8 cellular contexts compared by ENCODE assay signal in the genomic region with DNA sequence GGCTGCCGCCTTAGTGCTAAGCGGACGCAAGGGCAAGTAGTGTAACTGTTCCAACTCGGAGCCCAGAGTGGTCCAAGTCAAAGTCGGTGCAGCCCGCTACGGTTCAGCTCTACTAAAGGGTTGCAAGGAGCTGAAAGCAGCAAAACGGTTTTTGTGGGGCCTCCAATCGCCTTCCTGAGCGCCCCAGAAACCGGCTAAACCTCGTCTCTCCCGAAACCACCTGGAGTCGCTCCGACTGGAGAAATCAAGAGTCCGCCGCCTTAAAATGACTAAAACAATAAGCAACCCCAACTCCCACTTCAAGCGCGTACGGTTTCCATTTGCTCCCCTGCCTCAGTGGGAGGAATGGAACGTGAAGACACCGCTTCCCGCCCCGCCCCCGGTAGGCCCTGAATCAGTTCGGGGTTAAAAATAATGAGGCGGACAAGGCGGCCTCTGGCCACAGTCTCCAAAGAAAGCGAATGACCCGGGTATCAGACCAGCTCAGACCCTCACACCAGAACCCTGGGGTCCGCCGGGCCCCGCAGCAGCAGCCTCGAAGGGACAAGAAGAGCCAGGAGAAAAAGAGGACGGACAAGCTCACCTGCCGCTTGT. TPM values are rescaled to one million over a fixed set of nuclear protein-coding genes. Genes with fewer than 3 reads are reported as not detected.
DNase-seq lines count a peak whose midpoint lies in the region; ATAC-seq, FAIRE-seq and TF ChIP-seq lines count a peak whose summit lies in the region.

No MANE protein-coding gene starts in this region.

- no TSS peak for BruUV-seq in GM12878 (replicated peaks; lab: Mats Ljungman, UMichigan)

- in situ Hi-C loops in GM12878 (cut with MboI) = no loop called here

- CTCF ChIA-PET in CD4-positive, alpha-beta T cell (lab: Charles Lee) = interaction anchor here (0.6 to 2.8 kb wide), 8 partner anchors 27 to 127 kb away, joined by 3 to 13 read pairs (median 4); a partner anchor contains a TSS
- CTCF ChIA-PET in GM12878 (lab: Yijun Ruan, JAX) = interaction anchor here (0.8 to 5.2 kb wide), 7 partner anchors 8 to 213 kb away, joined by 3 to 35 read pairs (median 4); a partner anchor contains a TSS

- peak overlapping the region; percentile 93 for H3K4me3 Mint-ChIP-seq in CD4-positive, alpha-beta T cell
- peak overlapping the region; percentile 91 to 99 for H3K4me3 Mint-ChIP-seq in H9

- H3K27me3 Mint-ChIP-seq in CD4-positive, alpha-beta T cell = no peaks in the 10 kb centered on the region
- H3K27me3 Mint-ChIP-seq in H9 (ENCODE audit: low read depth) = no peaks in the 10 kb centered on the region

- H4K91ac ChIP-seq in H9 (ENCODE audit: insufficient read length, low read depth, low read length) = no peak overlapping the region

- no peak overlapping the region for H4K5ac ChIP-seq in H9 (ENCODE audit: insufficient read length, low read depth, low read length)

- RAD21 ChIA-PET in GM12878 (lab: Charles Lee; ENCODE audit: unreplicated experiment) = interaction anchor here (0.7 to 5.7 kb wide), 10 partner anchors 18 to 213 kb away, joined by 3 to 53 read pairs (median 6); no protein-coding TSS in a partner anchor

- no CpG with 5 or more reads among the region's 36 CpGs for WGBS in H9 (ENCODE audit: extremely low coverage, insufficient read length, low lambda C conversion rate)
- WGBS in GM12878 (ENCODE audit: insufficient coverage, insufficient replicate concordance, low lambda C conversion rate, missing lambda C conversion rate) = 2% methylated on average over 36 of the region's 36 CpGs

- H3K9me3 Mint-ChIP-seq in CD4-positive, alpha-beta T cell = no peaks in the 10 kb centered on the region
- peaks cover 0 to 3% of the 10 kb centered on the region in 2 experiments; a peak in 1 of 5 replicates for H3K9me3 Mint-ChIP-seq in H9

- SMC1A ChIA-PET in GM12878 (lab: Charles Lee; ENCODE audit: uncharacterized antibody, unreplicated experiment) = interaction anchor here (0.8 to 5.7 kb wide), 15 partner anchors 8 to 1047 kb away, joined by 3 to 60 read pairs (median 5); a partner anchor contains a TSS

- no peaks in the 10 kb centered on the region for H4K20me1 ChIP-seq in H9 (ENCODE audit: control insufficient read depth, insufficient read depth, insufficient read length)
- no peaks in the 10 kb centered on the region for H4K20me1 ChIP-seq in GM12878 (ENCODE audit: control insufficient read depth, insufficient read depth)
- no peaks in the 10 kb centered on the region for H4K20me1 ChIP-seq in keratinocyte (ENCODE audit: control insufficient read depth, extremely low read depth, insufficient read depth, low read length)

- no peaks in the 10 kb centered on the region for H3K9me3 ChIP-seq in CD4-positive, alpha-beta T cell (ENCODE audit: control insufficient read depth, low read length)
- H3K9me3 ChIP-seq in H9 (ENCODE audit: control insufficient read depth, low read depth, low read length) (no peaks in the 10 kb centered on the region), GM12878 (replicated peaks; ENCODE audit: control insufficient read depth, insufficient read depth, low read length) (peaks cover 8% of the 10 kb centered on the region; the same call in 2 of the 3 replicates), keratinocyte (ENCODE audit: control insufficient read depth, low read depth, low read length) (no peaks in the 10 kb centered on the region)

- no peak for TF ChIP-seq CTCF in CD4-positive, alpha-beta T cell (IDR thresholded peaks at IDR 0.05)
- no peak for TF ChIP-seq CTCF in H9 (conservative IDR thresholded peaks at IDR 0.05)
- no peak for TF ChIP-seq CTCF in GM12878 (IDR thresholded peaks at IDR 0.05 in 2 of 3, conservative IDR thresholded peaks at IDR 0.05 in 1 of 3; ENCODE audit: control insufficient read depth in 2 of 3, extremely low read depth in 1 of 3, insufficient read depth in 1 of 3, low read depth in 3 of 3, low read length in 3 of 3)
- TF ChIP-seq CTCF in keratinocyte (optimal IDR thresholded peaks at IDR 0.05 in 1 of 3, IDR thresholded peaks at IDR 0.05 in 1 of 3, conservative IDR thresholded peaks at IDR 0.05 in 1 of 3; ENCODE audit: extremely low read depth in 1 of 3, insufficient read depth in 2 of 3, low read length in 3 of 3) = no peak

- H3K36me3 ChIP-seq in GM12878 (ENCODE audit: control insufficient read depth in 2 of 2, insufficient read depth in 2 of 2, low read length in 1 of 2) (peaks cover 0 to 9% of the 10 kb centered on the region in 2 experiments; a peak in 3 of 4 replicates), keratinocyte (ENCODE audit: control insufficient read depth in 2 of 2, extremely low read depth in 1 of 2, insufficient read depth in 2 of 2, low read length in 2 of 2) (peaks cover 0 to 3% of the 10 kb centered on the region in 2 experiments)

- H3K79me2 ChIP-seq in H9 (ENCODE audit: insufficient read depth, low read length) (peaks cover 24% of the 10 kb centered on the region; the same call in 1 of the 2 replicates), GM12878 (ENCODE audit: control insufficient read depth, insufficient read depth, low read length) (peaks cover 49% of the 10 kb centered on the region), keratinocyte (ENCODE audit: control insufficient read depth, insufficient read depth, low read length) (peaks cover 53% of the 10 kb centered on the region)

- H2AFZ ChIP-seq in H9 (ENCODE audit: low read length) = no peak overlapping the region
- H2AFZ ChIP-seq in GM12878 (ENCODE audit: control insufficient read depth, low read depth, low read length) = peak overlapping the region; percentile 94
- peak overlapping the region; percentile 98 for H2AFZ ChIP-seq in keratinocyte (ENCODE audit: control insufficient read depth, low read length)

- H3K4me2 ChIP-seq in H9 (ENCODE audit: insufficient read depth, insufficient read length, low read length) = peak overlapping the region; percentile 93
- H3K4me2 ChIP-seq in GM12878 (ENCODE audit: control insufficient read depth, insufficient read depth) = peak overlapping the region; percentile 87
- peak overlapping the region; percentile 91 for H3K4me2 ChIP-seq in keratinocyte (ENCODE audit: control insufficient read depth, extremely low read depth, insufficient read depth, low read depth, low read length)

- peak overlapping the region; percentile 30 for H3K14ac ChIP-seq in H9 (ENCODE audit: insufficient read depth, low read length)

- H3K79me1 ChIP-seq in H9 (ENCODE audit: insufficient read depth, low read depth, low read length, poor library complexity, severe bottlenecking) = peaks cover 10% of the 10 kb centered on the region

- no peak for TF ChIP-seq POLR2A in GM12878 (IDR thresholded peaks at IDR 0.05; ENCODE audit: low read depth, low read length)

- no peaks in the 10 kb centered on the region for H3K27me3 ChIP-seq in CD4-positive, alpha-beta T cell (ENCODE audit: control insufficient read depth, insufficient read depth, low read length)
- H3K27me3 ChIP-seq in H9 (ENCODE audit: insufficient read depth, low read length) (no peaks in the 10 kb centered on the region), GM12878 (replicated peaks in 1 of 2; ENCODE audit: control insufficient read depth in 2 of 2, insufficient read depth in 2 of 2, low read length in 1 of 2) (no peaks in the 10 kb centered on the region), keratinocyte (ENCODE audit: control insufficient read depth, extremely low read depth, insufficient read depth, low read length) (no peaks in the 10 kb centered on the region)

- no peak overlapping the region for H4K8ac ChIP-seq in H9 (replicated peaks; ENCODE audit: insufficient read length, low read depth, low read length)

- intact Hi-C loops in CD4-positive, alpha-beta T cell (cut with DNase I, micrococcal nuclease) = loop anchor here (1.0 to 2.0 kb wide), 4 partner anchors 13 to 61 kb away; a partner anchor contains a TSS
- intact Hi-C loops in GM12878 (cut with micrococcal nuclease; ENCODE audit: unreplicated experiment) = loop anchor here (1.0 kb wide), 3 partner anchors 20 to 61 kb away; a partner anchor contains a TSS

- H3K18ac ChIP-seq in H9 (ENCODE audit: insufficient read length, low read depth, low read length) = peak overlapping the region; percentile 3

- H3T11ph ChIP-seq in H9 (ENCODE audit: low read length) = no peak overlapping the region

- H2BK20ac ChIP-seq in H9 (ENCODE audit: low read depth, low read length, poor library complexity, severe bottlenecking) = no peak overlapping the region

- no peak overlapping the region for H3K23ac ChIP-seq in H9 (ENCODE audit: insufficient read length, low read depth, low read length)

- DNase-seq in CD4-positive, alpha-beta T cell = peak in 5 of 10 experiments; percentile 7 to 40 (median 17)
- DNase-seq in H9 (no peak), GM12878 (ENCODE audit: low read depth, low spot score) (no peak), keratinocyte (ENCODE audit: low read depth, low spot score) (no peak), H4 (ENCODE audit: low spot score) (no peak)
- peak in 2 of 3 donors; percentile 42 to 53 for DNase-seq in stimulated activated CD4-positive, alpha-beta T cell treated with anti-CD3 and anti-CD28 coated beads, Interleukin-12 subunit alpha, Interleukin-12 subunit beta, amount 100 ng/mL, for 48 hours (ENCODE audit: low read depth in 2 of 3, low spot score in 1 of 3)

- dilution Hi-C loops in keratinocyte (cut with MboI; ENCODE audit: extremely low pct_ligation_motif_present, low sequenced_read_pairs) = no loop called here

- H3K9ac ChIP-seq in H9 (ENCODE audit: extremely low read depth, insufficient read length, low read length) (peak overlapping the region; percentile 93), GM12878 (ENCODE audit: control insufficient read depth, insufficient read depth, low read length) (peak overlapping the region; percentile 97), keratinocyte (ENCODE audit: control insufficient read depth, extremely low read depth, insufficient read depth, low read length) (peak overlapping the region; percentile 94)

- no peaks in the 10 kb centered on the region for H3K9me1 ChIP-seq in keratinocyte (ENCODE audit: control insufficient read depth, extremely low read depth, insufficient read depth, low read length)

- H3K4me1 ChIP-seq in H9 (ENCODE audit: insufficient read depth, low read length) (no peaks in the 10 kb centered on the region), GM12878 (ENCODE audit: control insufficient read depth, insufficient read depth, low read length) (peaks cover 20% of the 10 kb centered on the region), keratinocyte (ENCODE audit: control insufficient read depth, extremely low read depth, insufficient read depth, low read length) (peaks cover 11% of the 10 kb centered on the region)

- H3K23me2 ChIP-seq in H9 (ENCODE audit: insufficient read length, low read depth, low read length, poor library complexity, severe bottlenecking) = peaks cover 4% of the 10 kb centered on the region

- no peak overlapping the region for H2BK15ac ChIP-seq in H9 (ENCODE audit: low read depth, low read length)

- H3K4me3 ChIP-seq in GM12878 (peak overlapping the region; percentile 70), keratinocyte (ENCODE audit: control insufficient read depth in 2 of 3, extremely low read depth in 1 of 3, insufficient read depth in 2 of 3, low read depth in 1 of 3, low read length in 3 of 3) (peak overlapping the region; percentile 96 to 100 (median 96))

- H3K36me3 Mint-ChIP-seq in CD4-positive, alpha-beta T cell (ENCODE audit: low read depth) = peaks cover 19% of the 10 kb centered on the region
- H3K36me3 Mint-ChIP-seq in H9 (ENCODE audit: insufficient read depth in 1 of 3, low read depth in 3 of 3) = peaks cover 9 to 26% (median 10%) of the 10 kb centered on the region in 3 experiments

- H2BK5ac ChIP-seq in H9 (ENCODE audit: insufficient read length, low read length) = no peak overlapping the region

- no peak for TF ChIP-seq EP300 in GM12878 (IDR thresholded peaks at IDR 0.05; ENCODE audit: borderline replicate concordance in 1 of 2, control insufficient read depth in 1 of 2, low read depth in 2 of 2, low read length in 2 of 2)

- H3K4me1 Mint-ChIP-seq in CD4-positive, alpha-beta T cell (ENCODE audit: low read depth) = peaks cover 55% of the 10 kb centered on the region
- H3K4me1 Mint-ChIP-seq in H9 = peaks cover 16% of the 10 kb centered on the region in 2 experiments

- peak overlapping the region; percentile 95 for H3K27ac Mint-ChIP-seq in CD4-positive, alpha-beta T cell
- peak overlapping the region; percentile 98 to 99 (median 99) for H3K27ac Mint-ChIP-seq in H9

- peak; percentile 6 for ATAC-seq in CD4-positive, alpha-beta T cell (ENCODE audit: poor library complexity)
- ATAC-seq in GM12878 = peak; percentile 8
- no peak for ATAC-seq in HG03571 (IDR thresholded peaks at IDR 0.05; ENCODE audit: unreplicated experiment)

- no peak for FAIRE-seq in GM12878 (lab: Jason Lieb, UNC)
- FAIRE-seq in keratinocyte (lab: Jason Lieb, UNC) = no peak

- H3K27ac ChIP-seq in CD4-positive, alpha-beta T cell (ENCODE audit: low read depth, low read length) = peak overlapping the region; percentile 74
- peak overlapping the region; percentile 2 for H3K27ac ChIP-seq in H9 (ENCODE audit: insufficient read length, low read depth, low read length)
- H3K27ac ChIP-seq in GM12878 (ENCODE audit: control insufficient read depth, insufficient read depth) = peak overlapping the region; percentile 87
- peak overlapping the region; percentile 81 for H3K27ac ChIP-seq in keratinocyte (ENCODE audit: control insufficient read depth, insufficient read depth, low read length)

- no peak overlapping the region for H2BK120ac ChIP-seq in H9 (ENCODE audit: low read depth, low read length, poor library complexity, severe bottlenecking)

- H2BK12ac ChIP-seq in H9 (ENCODE audit: insufficient read length, low read depth, low read length) = no peak overlapping the region

- 0 out of 2 replicates have a peak, but pooled peaks have one; percentile 14 for TF ChIP-seq RAD21 in GM12878 (IDR thresholded peaks at IDR 0.05; ENCODE audit: insufficient read depth, low read depth, low read length)

- POLR2A ChIA-PET in CD4-positive, alpha-beta T cell (lab: Charles Lee) = interaction anchor here (0.6 to 10.0 kb wide), 27 partner anchors 9 to 1905 kb away, joined by 3 to 311 read pairs (median 8); a partner anchor contains a TSS
- POLR2A ChIA-PET in GM12878 (lab: Charles Lee) = interaction anchor here (0.9 to 4.1 kb wide), 8 partner anchors 8 to 85 kb away, joined by 3 to 27 read pairs (median 4); a partner anchor contains a TSS

- H3K4ac ChIP-seq in H9 (ENCODE audit: low read depth, low read length) = no peak overlapping the region

- H2AK5ac ChIP-seq in H9 (ENCODE audit: insufficient read length, low read length) = no peak overlapping the region

- H3K56ac ChIP-seq in H9 (ENCODE audit: insufficient read length, low read depth, low read length) = no peak overlapping the region

RNA-seq across cellular contexts. Expression of a gene that starts 0.4 kb away (rescaled TPM):
- total RNA-seq in CD4-positive, alpha-beta T cell = 10 to 100 TPM; 44.1 to 47.0 TPM
- total RNA-seq in H9 (2021) (250 and 252 TPM in 2 replicates), GM12878 (2014; rRNA removed) (99.2 and 137 TPM in 2 replicates), GM12878 (2014; rRNA removed; fragmentation: Illumina TruSeq; extraction: Trizol) (137 and 141 TPM in 2 replicates), GM12878 (2021) (106 and 109 TPM in 2 replicates)
- 147 TPM for polyA plus RNA-seq in PFSK-1 (2012; ENCODE audit: insufficient read length, low read depth)
- total RNA-seq in GM12878 (2013; cell fraction: nucleolus; rRNA removed) = 39.4 and 44.8 TPM in 2 replicates
- polyA plus RNA-seq in GM12878 (2011; ENCODE audit: low read depth) = 96.8 TPM
- polyA plus RNA-seq in GM12878 (2011; rRNA removed) (145 and 237 TPM in 2 replicates), GM12878 (2014; fragmentation: Illumina TruSeq; extraction: Trizol) (153 and 210 TPM in 2 replicates), GM12878 (2014; fragmentation: Nextera tagmentation; extraction: Ambion mirVana) (100 to 1,000 TPM; 132 to 152 TPM), GM12878 (2014; rRNA removed) (149 and 159 TPM in 2 replicates), GM12878 (2016; fragmentation: Nextera tagmentation; extraction: Ambion mirVana) (100 to 1,000 TPM; 131 to 147 TPM), keratinocyte (110 to 195 TPM (median 115 TPM) in 3 replicates)
- 45.3 and 45.6 TPM in 2 replicates for polyA plus RNA-seq in GM12878 (2011; cell fraction: cytosol; rRNA removed)
- polyA plus RNA-seq in GM12878 (2011; cell fraction: nucleus; rRNA removed) = 28.1 and 37.8 TPM in 2 replicates
- polyA plus RNA-seq in GM12878 (2012) = 129 and 139 TPM in 2 replicates
- 46.0 and 48.4 TPM in 2 replicates for polyA minus RNA-seq in GM12878 (2011; rRNA and poly(A)+ RNA removed)
- polyA minus RNA-seq in GM12878 (2011; cell fraction: cytosol; rRNA and poly(A)+ RNA removed) = 20.2 and 26.7 TPM in 2 replicates
- polyA minus RNA-seq in GM12878 (2011; cell fraction: nucleus; rRNA and poly(A)+ RNA removed) = 8.8 and 13.1 TPM in 2 replicates
- 92.3 TPM for polyA plus RNA-seq in keratinocyte (2011; ENCODE audit: low read depth)
- polyA plus RNA-seq in keratinocyte (2011; cell fraction: cytosol; rRNA removed) = 103 and 105 TPM in 2 replicates
- 56.9 and 107 TPM in 2 replicates for polyA plus RNA-seq in keratinocyte (2011; cell fraction: nucleus; rRNA removed)
- polyA plus RNA-seq in keratinocyte (2012; ENCODE audit: low replicate concordance) = 122 and 135 TPM in 2 replicates
- 30.7 to 81.4 TPM (median 35.1 TPM) in 3 replicates for polyA minus RNA-seq in keratinocyte
- 67.5 TPM for polyA minus RNA-seq in keratinocyte (2011; cell fraction: cytosol; rRNA and poly(A)+ RNA removed)
- 28.9 and 39.7 TPM in 2 replicates for polyA minus RNA-seq in keratinocyte (2011; cell fraction: nucleus; rRNA and poly(A)+ RNA removed)
- 186 and 244 TPM in 2 replicates for total RNA-seq in H4 (2014; rRNA removed; shearing (Covaris generic))

RNA-seq across cellular contexts. Expression of a gene that starts 32.9 kb away (rescaled TPM):
- 10 to 100 TPM; 37.5 to 38.2 TPM for total RNA-seq in CD4-positive, alpha-beta T cell
- total RNA-seq in H9 (2021) = 32.7 and 34.6 TPM in 2 replicates
- 22.5 TPM for polyA plus RNA-seq in PFSK-1 (2012; ENCODE audit: insufficient read length, low read depth)
- 28.8 and 30.6 TPM in 2 replicates for total RNA-seq in GM12878 (2013; cell fraction: nucleolus; rRNA removed)
- 6.7 and 8.2 TPM in 2 replicates for total RNA-seq in GM12878 (2014; rRNA removed)
- 7.0 and 7.8 TPM in 2 replicates for total RNA-seq in GM12878 (2014; rRNA removed; fragmentation: Illumina TruSeq; extraction: Trizol)
- 20.3 and 23.7 TPM in 2 replicates for total RNA-seq in GM12878 (2021)
- 6.0 TPM for polyA plus RNA-seq in GM12878 (2011; ENCODE audit: low read depth)
- polyA plus RNA-seq in GM12878 (2011; rRNA removed) = 3.5 and 6.9 TPM in 2 replicates
- polyA plus RNA-seq in GM12878 (2011; cell fraction: cytosol; rRNA removed) = 9.1 and 10.4 TPM in 2 replicates
- 18.4 and 19.5 TPM in 2 replicates for polyA plus RNA-seq in GM12878 (2011; cell fraction: nucleus; rRNA removed)
- 8.6 and 9.8 TPM in 2 replicates for polyA plus RNA-seq in GM12878 (2012)
- polyA plus RNA-seq in GM12878 (2014; fragmentation: Illumina TruSeq; extraction: Trizol) = 10.9 and 14.4 TPM in 2 replicates
- polyA plus RNA-seq in GM12878 (2014; fragmentation: Nextera tagmentation; extraction: Ambion mirVana) = 1 to 10 TPM in 1 of 2 experiments, under 1 TPM in 1; 0.95 to 1.3 TPM
- polyA plus RNA-seq in GM12878 (2014; rRNA removed) = 13.5 and 16.0 TPM in 2 replicates
- 10 to 100 TPM in 1 of 2 experiments, 1 to 10 TPM in 1; 9.0 to 10.7 TPM for polyA plus RNA-seq in GM12878 (2016; fragmentation: Nextera tagmentation; extraction: Ambion mirVana)
- 9.6 and 12.7 TPM in 2 replicates for polyA minus RNA-seq in GM12878 (2011; rRNA and poly(A)+ RNA removed)
- 7.6 and 8.3 TPM in 2 replicates for polyA minus RNA-seq in GM12878 (2011; cell fraction: cytosol; rRNA and poly(A)+ RNA removed)
- polyA minus RNA-seq in GM12878 (2011; cell fraction: nucleus; rRNA and poly(A)+ RNA removed) = 6.0 and 12.9 TPM in 2 replicates
- polyA plus RNA-seq in keratinocyte = 4.1 to 9.4 TPM (median 4.4 TPM) in 3 replicates
- polyA plus RNA-seq in keratinocyte (2011; ENCODE audit: low read depth) = 3.0 TPM
- polyA plus RNA-seq in keratinocyte (2011; cell fraction: cytosol; rRNA removed) = 5.0 and 5.6 TPM in 2 replicates
- 13.7 and 17.9 TPM in 2 replicates for polyA plus RNA-seq in keratinocyte (2011; cell fraction: nucleus; rRNA removed)
- polyA plus RNA-seq in keratinocyte (2012; ENCODE audit: low replicate concordance) = 7.3 and 9.3 TPM in 2 replicates
- 9.1 to 21.3 TPM (median 9.7 TPM) in 3 replicates for polyA minus RNA-seq in keratinocyte
- polyA minus RNA-seq in keratinocyte (2011; cell fraction: cytosol; rRNA and poly(A)+ RNA removed) = 5.9 TPM
- 9.6 and 13.2 TPM in 2 replicates for polyA minus RNA-seq in keratinocyte (2011; cell fraction: nucleus; rRNA and poly(A)+ RNA removed)
- total RNA-seq in H4 (2014; rRNA removed; shearing (Covaris generic)) = 3.9 and 6.1 TPM in 2 replicates

RNA-seq across cellular contexts. Expression of a gene that starts 57.5 kb away (rescaled TPM):
- total RNA-seq in CD4-positive, alpha-beta T cell = 1 to 10 TPM; 2.2 to 3.7 TPM
- total RNA-seq in H9 (2021) (11.5 and 12.4 TPM in 2 replicates), GM12878 (2014; rRNA removed) (2.5 and 4.1 TPM in 2 replicates), GM12878 (2014; rRNA removed; fragmentation: Illumina TruSeq; extraction: Trizol) (0.67 and 1.8 TPM in 2 replicates), GM12878 (2021) (1.3 and 2.8 TPM in 2 replicates)
- 5.8 TPM for polyA plus RNA-seq in PFSK-1 (2012; ENCODE audit: insufficient read length, low read depth)
- 0.73 TPM in 1 of 2 replicates, not detected in the other for total RNA-seq in GM12878 (2013; cell fraction: nucleolus; rRNA removed)
- polyA plus RNA-seq in GM12878 (2011; ENCODE audit: low read depth) = not detected
- polyA plus RNA-seq in GM12878 (2011; rRNA removed) (0.62 and 0.76 TPM in 2 replicates), GM12878 (2014; fragmentation: Illumina TruSeq; extraction: Trizol) (0.76 and 0.81 TPM in 2 replicates), GM12878 (2014; fragmentation: Nextera tagmentation; extraction: Ambion mirVana) (under 1 TPM; 0.32 to 0.91 TPM), GM12878 (2014; rRNA removed) (2.9 and 3.6 TPM in 2 replicates), GM12878 (2016; fragmentation: Nextera tagmentation; extraction: Ambion mirVana) (1 to 10 TPM; 2.2 to 2.7 TPM), keratinocyte (2.8 to 4.1 TPM (median 3.9 TPM) in 3 replicates)
- 0.79 and 1.3 TPM in 2 replicates for polyA plus RNA-seq in GM12878 (2011; cell fraction: cytosol; rRNA removed)
- 0.85 and 0.97 TPM in 2 replicates for polyA plus RNA-seq in GM12878 (2011; cell fraction: nucleus; rRNA removed)
- polyA plus RNA-seq in GM12878 (2012) = 1.0 and 1.7 TPM in 2 replicates
- polyA minus RNA-seq in GM12878 (2011; rRNA and poly(A)+ RNA removed) = 0.26 TPM in 1 of 2 replicates, not detected in the other
- polyA minus RNA-seq in GM12878 (2011; cell fraction: cytosol; rRNA and poly(A)+ RNA removed) = not detected in 2 replicates
- polyA minus RNA-seq in GM12878 (2011; cell fraction: nucleus; rRNA and poly(A)+ RNA removed) = 0.24 TPM in 1 of 2 replicates, not detected in the other
- polyA plus RNA-seq in keratinocyte (2011; ENCODE audit: low read depth) = 0.36 TPM
- 2.8 and 3.8 TPM in 2 replicates for polyA plus RNA-seq in keratinocyte (2011; cell fraction: cytosol; rRNA removed)
- polyA plus RNA-seq in keratinocyte (2011; cell fraction: nucleus; rRNA removed) = 1.2 and 1.3 TPM in 2 replicates
- 1.9 and 6.2 TPM in 2 replicates for polyA plus RNA-seq in keratinocyte (2012; ENCODE audit: low replicate concordance)
- polyA minus RNA-seq in keratinocyte = 0.29 to 1.4 TPM (median 0.66 TPM) in 3 replicates
- polyA minus RNA-seq in keratinocyte (2011; cell fraction: cytosol; rRNA and poly(A)+ RNA removed) = 2.7 TPM
- polyA minus RNA-seq in keratinocyte (2011; cell fraction: nucleus; rRNA and poly(A)+ RNA removed) = 0.95 and 1.1 TPM in 2 replicates
- total RNA-seq in H4 (2014; rRNA removed; shearing (Covaris generic)) = 11.3 and 28.5 TPM in 2 replicates

Comparison
In these comparisons a context has a peak if more than half of its experiments do, and no peak if none do; other contexts are left out.
1. DNase-seq: peak in stimulated activated CD4-positive, alpha-beta T cell treated with anti-CD3 and anti-CD28 coated beads, Interleukin-12 subunit alpha, Interleukin-12 subunit beta, amount 100 ng/mL, for 48 hours (2 of 3); none in H9 (single experiment), GM12878 (single experiment), keratinocyte (single experiment) and H4 (single experiment).
2. H3K27ac ChIP-seq: peak in every context shown above with its lines; median percentile 87 in GM12878; 81 in keratinocyte; 74 in CD4-positive, alpha-beta T cell; 2 in H9.
3. Peak in every context shown above with its lines, with median percentiles within 50 percentile points of each other: H3K4me2 ChIP-seq and H3K9ac ChIP-seq.